9 cellular contexts compared by ENCODE assay signal in the genomic region with DNA sequence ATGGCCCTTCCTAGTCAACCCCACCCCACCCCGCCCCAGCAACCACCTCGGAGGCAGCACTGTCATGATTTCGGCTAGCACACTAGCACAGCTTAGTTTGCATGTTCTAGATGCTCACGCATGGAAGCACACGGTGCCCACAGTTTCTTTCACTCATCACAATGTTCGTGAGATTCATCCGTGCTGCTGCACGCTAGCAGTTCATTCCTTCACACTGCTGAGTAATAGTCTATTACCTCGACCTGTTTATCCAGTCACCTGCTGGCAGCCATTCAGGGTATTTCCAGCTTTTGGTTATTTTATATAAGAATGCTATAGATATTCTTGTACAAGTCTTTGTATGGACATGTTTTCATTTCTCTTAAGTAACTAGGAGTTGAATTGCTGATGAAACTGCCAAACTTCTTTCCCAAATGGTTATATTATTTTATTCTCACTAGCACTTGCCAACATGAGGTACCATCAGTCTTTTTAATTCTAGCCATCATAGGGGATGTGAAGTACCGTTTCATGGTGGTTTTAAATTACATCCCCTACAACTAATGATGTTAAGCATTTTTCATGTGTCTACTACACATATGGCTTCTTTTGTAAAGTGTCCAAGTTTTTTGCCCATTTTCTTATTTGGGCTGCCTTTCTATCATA.
DNase-seq lines count a peak whose midpoint lies in the region; ATAC-seq and TF ChIP-seq lines count a peak whose summit lies in the region.
"Had no signal": no experiment of that assay in that cellular context is flagged by ENCODE, and none has a peak within 500 bp of the region (broad histone marks: within the 10 kb centered on the region; RNA-seq: fewer than 3 reads in every experiment).

No MANE protein-coding gene starts in this region.

- no peak overlapping the region for H3K4me3 ChIP-seq in thyroid gland (replicated peaks in 1 of 3)

- H3K4me1 Mint-ChIP-seq in activated naive CD8-positive, alpha-beta T cell (ENCODE audit: low read depth) = peaks cover 51% of the 10 kb centered on the region
- peaks cover 46% of the 10 kb centered on the region for H3K4me1 Mint-ChIP-seq in activated naive CD8-positive, alpha-beta T cell treated with anti-CD3 and anti-CD28 coated beads, Interleukin-2, amount 50 U/mL, for 24 hours

- TF ChIP-seq CTCF in thyroid gland (IDR thresholded peaks at IDR 0.05) = no peak

- peak overlapping the region; percentile 75 for H3K27ac Mint-ChIP-seq in activated naive CD8-positive, alpha-beta T cell
- H3K27ac Mint-ChIP-seq in activated naive CD8-positive, alpha-beta T cell treated with anti-CD3 and anti-CD28 coated beads, Interleukin-2, amount 50 U/mL, for 24 hours = no peak overlapping the region

- intact Hi-C loops in thyroid gland (cut with DNase I) = loop anchor here (5.0 kb wide), 1 partner anchor 204 kb away; no protein-coding TSS in a partner anchor

- peaks cover 2% of the 10 kb centered on the region for H3K36me3 Mint-ChIP-seq in activated naive CD8-positive, alpha-beta T cell
- peaks cover 34% of the 10 kb centered on the region for H3K36me3 Mint-ChIP-seq in activated naive CD8-positive, alpha-beta T cell treated with anti-CD3 and anti-CD28 coated beads, Interleukin-2, amount 50 U/mL, for 24 hours (ENCODE audit: low read depth)

- no peak for DNase-seq in activated naive CD8-positive, alpha-beta T cell treated with anti-CD3 and anti-CD28 coated beads, Interleukin-2, amount 50 U/mL, for 24 hours
- DNase-seq in thyroid gland (peak; percentile 66), anterior cingulate cortex (lab: John Stamatoyannopoulos, UW) (no peak), NCI-H146 treated with DMSO at 0.1 percent for 48 hours (lab: John Stamatoyannopoulos, UW; ENCODE audit: unreplicated experiment) (no peak)
- no peak for DNase-seq in activated CD8-positive, alpha-beta memory T cell treated with anti-CD3 and anti-CD28 coated beads, Interleukin-2, amount 50 U/mL, for 4 hours

- 45 to 49% methylated on average over 10 of the region's 10 CpGs for WGBS in thyroid gland, 2 donors

- H3K27ac ChIP-seq in thyroid gland = peak overlapping the region; percentile 25 to 73 (median 55)

- H3K9me3 ChIP-seq in thyroid gland = no peaks in the 10 kb centered on the region

- H3K36me3 ChIP-seq in thyroid gland = peaks cover 8 to 9% of the 10 kb centered on the region in 2 donors

- no peak overlapping the region for H3K4me3 Mint-ChIP-seq in activated naive CD8-positive, alpha-beta T cell
- no peak overlapping the region for H3K4me3 Mint-ChIP-seq in activated naive CD8-positive, alpha-beta T cell treated with anti-CD3 and anti-CD28 coated beads, Interleukin-2, amount 50 U/mL, for 24 hours
- H3K4me3 Mint-ChIP-seq: stimulated activated naive CD8-positive, alpha-beta T cell treated with anti-CD3 and anti-CD28 coated beads, Interleukin-15, Interleukin-2, amounts not matched to agents 100 ng/mL and 50 ng/mL, for 24 hours had no signal

- H3K4me1 ChIP-seq in thyroid gland = peaks cover 43 to 59% of the 10 kb centered on the region in 2 donors

- no peaks in the 10 kb centered on the region for H3K27me3 ChIP-seq in thyroid gland

- TF ChIP-seq POLR2A in Raji (IDR thresholded peaks at IDR 0.05; ENCODE audit: insufficient read depth, low read depth, low read length) (peak; percentile 24; the same call in 1 of the 2 replicates), thyroid gland (IDR thresholded peaks at IDR 0.05) (no peak)

- no peak for ATAC-seq in activated naive CD8-positive, alpha-beta T cell treated with anti-CD3 and anti-CD28 coated beads, Interleukin-2, amount 50 U/mL, for 24 hours
- peak; percentile 57 for ATAC-seq in HG03097 (IDR thresholded peaks at IDR 0.05; ENCODE audit: low FRiP score, unreplicated experiment)

- no peaks in the 10 kb centered on the region for H3K27me3 Mint-ChIP-seq in activated naive CD8-positive, alpha-beta T cell
- no peaks in the 10 kb centered on the region for H3K27me3 Mint-ChIP-seq in activated naive CD8-positive, alpha-beta T cell treated with anti-CD3 and anti-CD28 coated beads, Interleukin-2, amount 50 U/mL, for 24 hours
- H3K27me3 Mint-ChIP-seq: stimulated activated naive CD8-positive, alpha-beta T cell treated with anti-CD3 and anti-CD28 coated beads, Interleukin-15, Interleukin-2, amounts not matched to agents 100 ng/mL and 50 ng/mL, for 24 hours had no signal

- H3K9me3 Mint-ChIP-seq in activated naive CD8-positive, alpha-beta T cell (ENCODE audit: low read depth) = no peaks in the 10 kb centered on the region
- H3K9me3 Mint-ChIP-seq in activated naive CD8-positive, alpha-beta T cell treated with anti-CD3 and anti-CD28 coated beads, Interleukin-2, amount 50 U/mL, for 24 hours = no peaks in the 10 kb centered on the region
- H3K9me3 Mint-ChIP-seq: stimulated activated naive CD8-positive, alpha-beta T cell treated with anti-CD3 and anti-CD28 coated beads, Interleukin-15, Interleukin-2, amounts not matched to agents 100 ng/mL and 50 ng/mL, for 24 hours had no signal

Comparison
In these comparisons a context has a peak if more than half of its experiments do, and no peak if none do; other contexts are left out.
1. DNase-seq: peak in thyroid gland (2 of 2); none in activated naive CD8-positive, alpha-beta T cell treated with anti-CD3 and anti-CD28 coated beads, Interleukin-2, amount 50 U/mL, for 24 hours (single experiment), anterior cingulate cortex (0 of 58), NCI-H146 treated with DMSO at 0.1 percent for 48 hours (single experiment) and activated CD8-positive, alpha-beta memory T cell treated with anti-CD3 and anti-CD28 coated beads, Interleukin-2, amount 50 U/mL, for 4 hours (single experiment).